In the genomic region with DNA sequence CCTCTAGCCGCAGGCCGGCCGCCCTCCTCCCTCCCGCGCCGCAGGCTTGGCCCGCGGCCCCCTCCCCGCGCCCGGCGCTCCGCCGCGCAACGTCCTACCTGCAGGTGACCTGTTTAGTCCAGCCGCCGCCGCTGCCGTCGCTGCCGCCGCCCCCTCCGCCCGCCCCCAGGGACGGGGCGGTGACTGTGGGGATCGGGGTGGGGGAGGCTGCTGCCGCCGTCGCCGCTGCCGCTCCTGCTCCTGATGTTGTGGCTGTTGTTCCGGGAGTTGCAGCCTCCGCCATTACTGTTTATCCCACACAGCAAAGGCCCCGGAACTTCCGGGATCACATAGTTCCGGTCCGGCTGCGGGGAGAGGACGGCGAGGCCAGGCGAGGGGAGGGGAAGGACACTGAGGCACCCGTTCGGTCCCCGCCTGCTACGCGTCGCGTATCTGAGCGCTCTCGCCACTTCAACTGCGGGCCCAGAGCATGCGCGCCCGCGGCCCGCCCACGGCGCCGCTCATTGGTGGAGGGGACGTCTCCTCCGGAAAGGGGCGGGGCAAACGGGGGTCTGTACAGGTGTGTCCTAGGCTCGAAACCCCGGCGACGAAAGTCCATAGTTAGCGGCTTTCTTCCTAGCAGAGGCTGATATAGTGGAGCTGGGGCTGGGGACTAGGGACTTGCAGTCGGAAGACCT, we compare ENCODE assay signal across 8 cellular contexts. TPM values are rescaled to one million over a fixed set of nuclear protein-coding genes. Genes with fewer than 3 reads are reported as not detected.
DNase-seq lines count a peak whose midpoint lies in the region; ATAC-seq lines count a peak whose summit lies in the region.

MKRN1 (minus strand) TSS at position 444 of the 677 bp plus-strand sequence; CDS start at position 283, 161 bp downstream.

- peaks cover 3% of the 10 kb centered on the region for H3K36me3 Mint-ChIP-seq in IgD-negative memory B cell

- H3K27ac ChIP-seq in epithelial cell of prostate = peak within 1 kb of the TSS; percentile 90

- H3K4me3 Mint-ChIP-seq in IgD-negative memory B cell = peak within 1 kb of the TSS; percentile 97 to 100 (median 98)

- peaks cover 13 to 23% (median 18%) of the 10 kb centered on the region in 3 donors for H3K4me1 Mint-ChIP-seq in IgD-negative memory B cell

- H3K27me3 Mint-ChIP-seq in IgD-negative memory B cell = no peaks in the 10 kb centered on the region

- no peaks in the 10 kb centered on the region for H3K9me3 Mint-ChIP-seq in IgD-negative memory B cell

- peak within 1 kb of the TSS; percentile 96 to 99 (median 98) for H3K27ac Mint-ChIP-seq in IgD-negative memory B cell

- peak; percentile 95 for DNase-seq in DMS 273 treated with DMSO at 0.1 percent for 48 hours (lab: John Stamatoyannopoulos, UW)
- peak; percentile 86 for DNase-seq in OCI-M2 (lab: John Stamatoyannopoulos, UW; ENCODE audit: unreplicated experiment)
- DNase-seq in activated T-cell treated with anti-CD3 and anti-CD28 coated beads for 48 hours (ENCODE audit: low read depth) = peak; percentile 95
- peak; percentile 79 for DNase-seq in epithelial cell of prostate (ENCODE audit: low read depth, low spot score)
- DNase-seq in mucosa of gallbladder (ENCODE audit: low spot score) = peak; percentile 95
- peak; percentile 82 to 88 for DNase-seq in stimulated activated CD8-positive, alpha-beta memory T cell treated with anti-CD3 and anti-CD28 coated beads, Interleukin-4, amount 100 ng/mL, for 4 hours (ENCODE audit: low read depth in 2 of 2, low spot score in 1 of 2)

- ATAC-seq in GM21529 (IDR thresholded peaks at IDR 0.05; ENCODE audit: unreplicated experiment) = peak; percentile 91

RNA-seq across cellular contexts. Expression of gene MKRN1, which starts in this region (rescaled TPM):
- polyA plus RNA-seq in IgD-negative memory B cell = 124 TPM
- total RNA-seq in mucosa of gallbladder = 118 TPM

Comparison
In these comparisons a context has a peak if more than half of its experiments do, and no peak if none do; other contexts are left out.
1. Peak in every context shown above with its lines: DNase-seq, ATAC-seq and H3K27ac ChIP-seq.